Comparison of ENCODE assay signal across 1 cellular context in the genomic region with DNA sequence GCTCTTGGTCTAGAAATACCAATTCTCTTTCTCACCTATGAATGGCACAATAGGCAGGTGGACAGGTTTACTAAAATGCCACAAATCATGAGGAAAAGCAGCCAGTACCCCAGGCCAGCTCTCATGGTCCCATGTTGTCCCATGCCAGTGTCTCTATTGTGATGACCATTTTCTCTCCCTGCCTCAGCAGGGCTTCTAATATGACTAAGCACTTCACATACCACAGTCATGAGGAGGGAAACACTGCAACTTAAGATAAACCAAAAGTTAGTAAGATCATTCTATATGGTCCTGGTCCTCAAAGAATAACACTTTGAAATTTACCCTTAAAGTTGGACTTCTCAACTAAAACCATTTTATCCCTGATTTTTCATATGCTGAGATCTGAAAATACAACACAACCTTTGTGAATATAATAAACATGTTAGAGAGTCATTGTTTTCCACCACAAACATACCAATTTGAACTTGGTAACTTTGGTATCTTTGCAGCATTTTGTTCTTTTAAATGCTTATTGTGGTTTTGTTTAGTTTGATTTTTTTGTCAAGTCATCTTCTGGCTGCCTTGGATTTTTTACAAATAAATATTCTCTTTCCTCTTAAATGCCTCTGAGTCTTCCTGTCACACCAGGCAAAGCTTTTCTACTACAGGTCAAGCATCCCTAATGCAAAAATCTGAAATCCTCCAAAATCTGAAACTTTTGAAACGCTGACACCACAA.
TF ChIP-seq lines count a peak whose summit lies in the region.

No MANE protein-coding gene starts in this region.

TF ChIP-seq in HCT116, 20 proteins besides CTCF, POLR2A, EP300 and RAD21 (continued from another document):
- TF ChIP-seq JUND (IDR thresholded peaks at IDR 0.05) = no peak
TF ChIP-seq in HCT116: peak in this region for 0.
